In genomic region chr10:86121200-86121599, GRCh38 we compare ENCODE assay signal across 31 cellular contexts.
"Had no signal": no experiment of that assay in that cellular context is flagged by ENCODE, and none has a peak within 500 bp of the region (broad histone marks: within the 10 kb centered on the region; RNA-seq: fewer than 3 reads in every experiment).

No MANE protein-coding gene starts in this region.

- H3K4me3 ChIP-seq: ascending aorta, breast epithelium, coronary artery, dorsolateral prefrontal cortex, esophagus squamous epithelium, gastroesophageal sphincter, heart right ventricle, hepatocyte had no signal

- H3K36me3 ChIP-seq: ascending aorta, breast epithelium, esophagus squamous epithelium, gastroesophageal sphincter, heart right ventricle had no signal

- H3K27ac Mint-ChIP-seq: activated CD4-positive, alpha-beta memory T cell treated with anti-CD3 and anti-CD28 coated beads, Interleukin-2, amount 10 ng/mL, durations not matched to agents 7 days and 5 days; activated CD4-positive, alpha-beta T cell treated with anti-CD3 and anti-CD28 coated beads, Interleukin-2, amount 10 ng/mL, durations not matched to agents 7 days and 5 days; activated naive CD4-positive, alpha-beta T cell treated with anti-CD3 and anti-CD28 coated beads, Interleukin-2, amount 10 ng/mL, durations not matched to agents 7 days and 5 days; activated naive CD4-positive, alpha-beta T cell treated with anti-CD3 and anti-CD28 coated beads, Interleukin-2, amount 50 U/mL, for 72 hours; activated naive CD8-positive, alpha-beta T cell treated with anti-CD3 and anti-CD28 coated beads, Interleukin-2, amount 10 ng/mL, durations not matched to agents 7 days and 5 days; activated T-cell treated with anti-CD3 and anti-CD28 coated beads, Interleukin-2, amount 50 U/mL, for 24 hours; activated T-cell treated with anti-CD3 and anti-CD28 coated beads, Interleukin-2, amount 50 U/mL, for 72 hours; brain; dendritic cell treated with granulocyte-macrophage colony-stimulating factor and Interleukin-4, amounts not matched to agents 40 ng/mL and 50 ng/mL, for 4 days; endodermal cell; T-helper 17 cell; T-helper 2 cell treated with Interferon-gamma antibody and Interleukin-4, amounts not matched to agents 5 μg/mL and 100 μg/mL, for 36 hours; WTC11 had no signal

- H3K27me3 Mint-ChIP-seq: activated CD4-positive, alpha-beta T cell treated with anti-CD3 and anti-CD28 coated beads, Interleukin-2, amount 10 ng/mL, durations not matched to agents 7 days and 5 days; activated naive CD4-positive, alpha-beta T cell treated with anti-CD3 and anti-CD28 coated beads, Interleukin-2, amount 10 ng/mL, durations not matched to agents 7 days and 5 days; dendritic cell treated with granulocyte-macrophage colony-stimulating factor and Interleukin-4, amounts not matched to agents 40 ng/mL and 50 ng/mL, for 4 days had no signal

- H3K4me1 ChIP-seq: ascending aorta, breast epithelium, esophagus squamous epithelium, gastroesophageal sphincter, heart right ventricle had no signal

- DNase-seq: activated CD4-positive, alpha-beta memory T cell treated with anti-CD3 and anti-CD28 coated beads, Interleukin-2, amount 10 ng/mL, durations not matched to agents 7 days and 5 days; activated CD4-positive, alpha-beta T cell treated with anti-CD3 and anti-CD28 coated beads for 1 hour; activated CD4-positive, alpha-beta T cell treated with anti-CD3 and anti-CD28 coated beads for 4 hours; activated CD4-positive, alpha-beta T cell treated with anti-CD3 and anti-CD28 coated beads, Interleukin-2, amount 10 ng/mL, durations not matched to agents 7 days and 5 days; activated CD4-positive, alpha-beta T cell treated with anti-CD3 and anti-CD28 coated beads, Interleukin-2, amount 50 U/mL, for 4 hours; activated CD8-positive, alpha-beta memory T cell treated with anti-CD3 and anti-CD28 coated beads, Interleukin-2, amount 50 U/mL, for 48 hours; activated gamma-delta T cell; activated naive CD4-positive, alpha-beta T cell; activated naive CD4-positive, alpha-beta T cell treated with anti-CD3 and anti-CD28 coated beads, Interleukin-2, amount 10 ng/mL, durations not matched to agents 7 days and 5 days; activated naive CD8-positive, alpha-beta T cell treated with anti-CD3 and anti-CD28 coated beads, Interleukin-2, amount 10 ng/mL, durations not matched to agents 7 days and 5 days; activated T-cell treated with anti-CD3 and anti-CD28 coated beads for 4 hours; activated T-cell treated with anti-CD3 and anti-CD28 coated beads, Interleukin-2, amount 50 U/mL, for 24 hours; activated T-cell treated with anti-CD3 and anti-CD28 coated beads, Interleukin-2, amount 50 U/mL, for 72 hours; dorsolateral prefrontal cortex; effector memory CD4-positive, alpha-beta T cell; endodermal cell; esophagus squamous epithelium; foreskin melanocyte; heart right ventricle; T-helper 17 cell had no signal

- H3K27ac ChIP-seq: ascending aorta, breast epithelium, coronary artery, dorsolateral prefrontal cortex, esophagus squamous epithelium, gastroesophageal sphincter, heart right ventricle, hepatocyte had no signal

- H3K4me2 ChIP-seq: hepatocyte had no signal

- H3K79me2 ChIP-seq: hepatocyte had no signal

- H3K36me3 Mint-ChIP-seq: activated naive CD4-positive, alpha-beta T cell treated with anti-CD3 and anti-CD28 coated beads, Interleukin-2, amount 10 ng/mL, durations not matched to agents 7 days and 5 days; activated naive CD4-positive, alpha-beta T cell treated with anti-CD3 and anti-CD28 coated beads, Interleukin-2, amount 50 U/mL, for 72 hours; activated naive CD8-positive, alpha-beta T cell treated with anti-CD3 and anti-CD28 coated beads, Interleukin-2, amount 10 ng/mL, durations not matched to agents 7 days and 5 days; brain; WTC11 had no signal

- H3K27me3 ChIP-seq: ascending aorta, breast epithelium, dorsolateral prefrontal cortex, esophagus squamous epithelium, gastroesophageal sphincter, hepatocyte had no signal

- H3K9me3 ChIP-seq: ascending aorta, breast epithelium, esophagus squamous epithelium, gastroesophageal sphincter, heart right ventricle had no signal

- H3K9me3 Mint-ChIP-seq: activated CD4-positive, alpha-beta memory T cell treated with anti-CD3 and anti-CD28 coated beads, Interleukin-2, amount 10 ng/mL, durations not matched to agents 7 days and 5 days; activated CD4-positive, alpha-beta T cell treated with anti-CD3 and anti-CD28 coated beads, Interleukin-2, amount 10 ng/mL, durations not matched to agents 7 days and 5 days; activated naive CD4-positive, alpha-beta T cell treated with anti-CD3 and anti-CD28 coated beads, Interleukin-2, amount 10 ng/mL, durations not matched to agents 7 days and 5 days; activated naive CD4-positive, alpha-beta T cell treated with anti-CD3 and anti-CD28 coated beads, Interleukin-2, amount 50 U/mL, for 72 hours; activated naive CD8-positive, alpha-beta T cell treated with anti-CD3 and anti-CD28 coated beads, Interleukin-2, amount 10 ng/mL, durations not matched to agents 7 days and 5 days; activated T-cell treated with anti-CD3 and anti-CD28 coated beads, Interleukin-2, amount 50 U/mL, for 24 hours; activated T-cell treated with anti-CD3 and anti-CD28 coated beads, Interleukin-2, amount 50 U/mL, for 72 hours; brain; central memory CD8-positive, alpha-beta T cell; dendritic cell treated with granulocyte-macrophage colony-stimulating factor and Interleukin-4, amounts not matched to agents 40 ng/mL and 50 ng/mL, for 4 days; endodermal cell; T-helper 2 cell treated with Interferon-gamma antibody and Interleukin-4, amounts not matched to agents 5 μg/mL and 100 μg/mL, for 36 hours had no signal

- H2AFZ ChIP-seq: hepatocyte had no signal

- H3K4me1 Mint-ChIP-seq: activated CD4-positive, alpha-beta memory T cell treated with anti-CD3 and anti-CD28 coated beads, Interleukin-2, amount 10 ng/mL, durations not matched to agents 7 days and 5 days; activated CD4-positive, alpha-beta T cell treated with anti-CD3 and anti-CD28 coated beads, Interleukin-2, amount 10 ng/mL, durations not matched to agents 7 days and 5 days; activated naive CD4-positive, alpha-beta T cell treated with anti-CD3 and anti-CD28 coated beads, Interleukin-2, amount 10 ng/mL, durations not matched to agents 7 days and 5 days; activated naive CD8-positive, alpha-beta T cell treated with anti-CD3 and anti-CD28 coated beads, Interleukin-2, amount 10 ng/mL, durations not matched to agents 7 days and 5 days; brain; central memory CD8-positive, alpha-beta T cell; endodermal cell; T-helper 17 cell; WTC11 had no signal

- H3K4me3 Mint-ChIP-seq: activated CD4-positive, alpha-beta memory T cell treated with anti-CD3 and anti-CD28 coated beads, Interleukin-2, amount 10 ng/mL, durations not matched to agents 7 days and 5 days; activated CD4-positive, alpha-beta T cell treated with anti-CD3 and anti-CD28 coated beads, Interleukin-2, amount 10 ng/mL, durations not matched to agents 7 days and 5 days; activated naive CD4-positive, alpha-beta T cell treated with anti-CD3 and anti-CD28 coated beads, Interleukin-2, amount 10 ng/mL, durations not matched to agents 7 days and 5 days; activated naive CD8-positive, alpha-beta T cell treated with anti-CD3 and anti-CD28 coated beads, Interleukin-2, amount 10 ng/mL, durations not matched to agents 7 days and 5 days; activated T-cell treated with anti-CD3 and anti-CD28 coated beads, Interleukin-2, amount 50 U/mL, for 24 hours; activated T-cell treated with anti-CD3 and anti-CD28 coated beads, Interleukin-2, amount 50 U/mL, for 72 hours; brain; central memory CD8-positive, alpha-beta T cell; dendritic cell treated with granulocyte-macrophage colony-stimulating factor and Interleukin-4, amounts not matched to agents 40 ng/mL and 50 ng/mL, for 4 days; endodermal cell; T-helper 17 cell; T-helper 2 cell treated with Interferon-gamma antibody and Interleukin-4, amounts not matched to agents 5 μg/mL and 100 μg/mL, for 36 hours; WTC11 had no signal

- ATAC-seq: activated naive CD4-positive, alpha-beta T cell treated with anti-CD3 and anti-CD28 coated beads, Interleukin-2, amount 50 U/mL, for 72 hours; activated T-cell treated with anti-CD3 and anti-CD28 coated beads, Interleukin-2, amount 50 U/mL, for 72 hours; gastroesophageal sphincter; heart right ventricle; T-helper 17 cell; WTC11 had no signal
